ENCODE assay signal across 1 cellular context in the genomic region with DNA sequence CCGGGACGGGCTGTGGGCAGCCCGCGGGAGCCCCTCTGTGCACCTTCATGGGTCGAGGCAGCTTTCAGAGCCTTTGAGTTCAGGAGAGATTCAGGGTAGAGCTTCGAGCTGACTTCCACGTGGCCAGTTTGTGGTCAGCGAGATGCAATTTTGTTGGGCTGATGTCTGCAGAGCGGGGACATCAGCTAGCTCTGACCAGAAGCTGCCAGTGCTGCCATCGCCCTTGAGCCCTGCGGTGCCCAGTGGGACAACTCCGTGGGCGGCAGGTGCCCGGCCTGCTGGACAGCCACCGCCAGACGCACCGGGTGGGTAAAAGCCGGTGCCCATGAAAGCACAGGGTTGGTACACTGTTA.
TF ChIP-seq lines count a peak whose summit lies in the region.

No MANE protein-coding gene starts in this region.

TF ChIP-seq in SK-N-SH, 30 proteins besides CTCF, POLR2A, EP300 and RAD21:
- peak; percentile 70 for TF ChIP-seq MXI1 (IDR thresholded peaks at IDR 0.05; ENCODE audit: low read depth, low read length)
- no peak for TF ChIP-seq FOXJ3 (CRISPR knock-in tag; IDR thresholded peaks at IDR 0.05)
- no peak for TF ChIP-seq GATA2 (CRISPR knock-in tag; IDR thresholded peaks at IDR 0.05)
- no peak for TF ChIP-seq CHD2 (IDR thresholded peaks at IDR 0.05; ENCODE audit: low read length, partially characterized antibody)
- TF ChIP-seq, protein P1, sequence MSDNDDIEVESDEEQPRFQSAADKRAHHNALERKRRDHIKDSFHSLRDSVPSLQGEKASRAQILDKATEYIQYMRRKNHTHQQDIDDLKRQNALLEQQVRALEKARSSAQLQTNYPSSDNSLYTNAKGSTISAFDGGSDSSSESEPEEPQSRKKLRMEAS (IDR thresholded peaks at IDR 0.05; ENCODE audit: low read depth): peak; percentile 84
TF ChIP-seq in SK-N-SH: peak in this region for 2.
